Comparison of ENCODE assay signal across 8 cellular contexts in the genomic region with DNA sequence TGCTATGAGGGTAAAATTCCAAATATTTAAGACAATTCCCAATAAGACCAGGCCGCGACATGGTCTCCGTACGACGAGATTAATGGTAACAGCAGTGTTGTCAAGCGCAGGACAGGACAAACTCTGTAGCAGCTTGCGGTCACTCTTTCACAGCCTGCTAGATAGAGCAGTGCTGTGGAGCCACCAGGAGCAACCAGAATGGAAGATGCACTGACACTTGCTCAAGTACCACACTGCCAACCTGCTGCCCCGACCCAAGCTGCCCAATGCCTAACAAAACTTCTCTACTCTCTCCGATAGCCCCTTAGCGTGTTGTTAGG. TPM values are rescaled to one million over a fixed set of nuclear protein-coding genes. Genes with fewer than 3 reads are reported as not detected.
DNase-seq lines count a peak whose midpoint lies in the region; ATAC-seq and TF ChIP-seq lines count a peak whose summit lies in the region.

No MANE protein-coding gene starts in this region.

- H3K27me3 Mint-ChIP-seq in activated B cell treated with CpG ODN at 0.5 μM for 24 hours: no peaks in the 10 kb centered on the region
- no peaks in the 10 kb centered on the region for H3K27me3 Mint-ChIP-seq in activated CD4-positive, alpha-beta memory T cell treated with anti-CD3 and anti-CD28 coated beads for 36 hours

- H3K4me3 ChIP-seq in BJ (ENCODE audit: low read depth, low read length): peak overlapping the region; percentile 66
- H3K4me3 ChIP-seq in left lung: peak overlapping the region; percentile 48 to 61
- peak overlapping the region; percentile 38 to 82 for H3K4me3 ChIP-seq in aorta (ENCODE audit: low read length in 2 of 2)

- H3K4me1 Mint-ChIP-seq in activated B cell treated with CpG ODN at 0.5 μM for 24 hours: peaks cover 4% of the 10 kb centered on the region
- H3K4me1 Mint-ChIP-seq in activated CD4-positive, alpha-beta memory T cell treated with anti-CD3 and anti-CD28 coated beads for 36 hours (ENCODE audit: low read depth): peaks cover 24% of the 10 kb centered on the region

- H3K27ac ChIP-seq in left lung: peak overlapping the region; percentile 97 to 99
- H3K27ac ChIP-seq in aorta (ENCODE audit: low read depth in 1 of 2, low read length in 2 of 2): peak overlapping the region in 1 of 2 donors; percentile 98

- no peak overlapping the region for H3K4me3 Mint-ChIP-seq in activated B cell treated with CpG ODN at 0.5 μM for 24 hours
- no peak overlapping the region for H3K4me3 Mint-ChIP-seq in activated CD4-positive, alpha-beta memory T cell treated with anti-CD3 and anti-CD28 coated beads for 36 hours

- H3K27me3 ChIP-seq in BJ (ENCODE audit: control insufficient read depth, insufficient read depth, low read length): no peaks in the 10 kb centered on the region
- no peaks in the 10 kb centered on the region for H3K27me3 ChIP-seq in left lung
- H3K27me3 ChIP-seq in aorta (ENCODE audit: control insufficient read depth in 1 of 2, insufficient read depth in 2 of 2, low read length in 1 of 2): no peaks in the 10 kb centered on the region

- H3K9me3 Mint-ChIP-seq in activated B cell treated with CpG ODN at 0.5 μM for 24 hours: no peaks in the 10 kb centered on the region
- no peaks in the 10 kb centered on the region for H3K9me3 Mint-ChIP-seq in activated CD4-positive, alpha-beta memory T cell treated with anti-CD3 and anti-CD28 coated beads for 36 hours

- intact Hi-C loops in activated B cell treated with CpG ODN at 0.5 μM for 24 hours (cut with micrococcal nuclease) (loop anchor here (1.0 to 10.0 kb wide), 4 partner anchors 187 to 1773 kb away; partner anchors contain the start of genes GDAP2, MAN1A2, SEC22B and WDR3), left lung (cut with DNase I) (no loop called here), aorta (cut with DNase I) (loop anchor here in 1 of 2 donors (10.0 kb wide), 1 partner anchor 55 kb away; no protein-coding TSS in a partner anchor)
- intact Hi-C loops in activated CD4-positive, alpha-beta memory T cell treated with anti-CD3 and anti-CD28 coated beads for 36 hours (cut with micrococcal nuclease): loop anchor here (1.0 to 5.0 kb wide), 2 partner anchors 207 to 1211 kb away; partner anchors contain the start of genes GDAP2 and WDR3

- DNase-seq in BJ (ENCODE audit: low read depth): no peak
- no peak for DNase-seq in activated B cell treated with CpG ODN at 0.5 μM for 24 hours
- peak in 1 of 2 donors; percentile 41 for DNase-seq in left lung
- DNase-seq in aorta: no peak
- no peak for DNase-seq in activated CD4-positive, alpha-beta memory T cell treated with anti-CD3 and anti-CD28 coated beads for 36 hours
- DNase-seq in germinal center (ENCODE audit: low spot score): no peak

- TF ChIP-seq CTCF in BJ (IDR thresholded peaks at IDR 0.05; ENCODE audit: insufficient read depth, low read depth, low read length) (no peak), activated B cell treated with CpG ODN at 0.5 μM for 24 hours (IDR thresholded peaks at IDR 0.05) (no peak), left lung (IDR thresholded peaks at IDR 0.05) (no peak)

- WGBS in aorta, 2 donors: 5 to 8% methylated on average over 10 of the region's 10 CpGs

- no peak overlapping the region for H3K27ac Mint-ChIP-seq in activated B cell treated with CpG ODN at 0.5 μM for 24 hours
- no peak overlapping the region for H3K27ac Mint-ChIP-seq in activated CD4-positive, alpha-beta memory T cell treated with anti-CD3 and anti-CD28 coated beads for 36 hours

- H3K4me1 ChIP-seq in left lung (peaks cover 13 to 19% of the 10 kb centered on the region in 2 donors), aorta (ENCODE audit: control insufficient read depth in 1 of 2, insufficient read depth in 2 of 2, low read length in 2 of 2) (peaks cover 0 to 2% of the 10 kb centered on the region in 2 donors)

- ATAC-seq in GM19324 (IDR thresholded peaks at IDR 0.05; ENCODE audit: low FRiP score, unreplicated experiment): peak; percentile 26
- peak; percentile 29 for ATAC-seq in HG03280 (IDR thresholded peaks at IDR 0.05; ENCODE audit: unreplicated experiment)
- peak; percentile 21 for ATAC-seq in activated B cell treated with CpG ODN at 0.5 μM for 24 hours (ENCODE audit: low read depth)
- peak; percentile 33 for ATAC-seq in left lung
- peak; percentile 8 for ATAC-seq in aorta (ENCODE audit: low FRiP score)

- H3K36me3 ChIP-seq in BJ (ENCODE audit: control insufficient read depth, insufficient read depth, low read length): no peaks in the 10 kb centered on the region
- H3K36me3 ChIP-seq in left lung: no peaks in the 10 kb centered on the region
- no peaks in the 10 kb centered on the region for H3K36me3 ChIP-seq in aorta (ENCODE audit: control insufficient read depth in 1 of 2, insufficient read depth in 2 of 2, low read length in 1 of 2)

- peaks cover 10% of the 10 kb centered on the region for H3K36me3 Mint-ChIP-seq in activated B cell treated with CpG ODN at 0.5 μM for 24 hours (ENCODE audit: low read depth)
- peaks cover 10% of the 10 kb centered on the region for H3K36me3 Mint-ChIP-seq in activated CD4-positive, alpha-beta memory T cell treated with anti-CD3 and anti-CD28 coated beads for 36 hours

- POLR2A ChIA-PET in BJ (lab: Charles Lee) (no interaction called here), activated B cell treated with CpG ODN at 0.5 μM for 24 hours (lab: Charles Lee) (interaction anchor here (1.0 to 1.7 kb wide), 4 partner anchors 12 to 1773 kb away, joined by 3 to 4 read pairs (median 4); partner anchors contain the start of genes MAN1A2 and SEC22B)
- POLR2A ChIA-PET in activated CD4-positive, alpha-beta memory T cell treated with anti-CD3 and anti-CD28 coated beads for 36 hours (lab: Charles Lee): interaction anchor here (1.4 to 1.5 kb wide), 2 partner anchors 132 to 572 kb away, joined by 3 to 5 read pairs; partner anchors contain the start of gene PHGDH

- H3K9me3 ChIP-seq in left lung: no peaks in the 10 kb centered on the region
- H3K9me3 ChIP-seq in aorta (ENCODE audit: control insufficient read depth, low read length): no peaks in the 10 kb centered on the region

- CTCF ChIA-PET in BJ (lab: Yijun Ruan, JAX) (interaction anchor here (1.3 kb wide), 1 partner anchor 135 kb away, joined by 4 read pairs; no protein-coding TSS in a partner anchor), activated B cell treated with CpG ODN at 0.5 μM for 24 hours (lab: Charles Lee) (no interaction called here)
- CTCF ChIA-PET in activated CD4-positive, alpha-beta memory T cell treated with anti-CD3 and anti-CD28 coated beads for 36 hours (lab: Charles Lee): interaction anchor here (1.1 kb wide), 1 partner anchor 136 kb away, joined by 3 read pairs; no protein-coding TSS in a partner anchor

RNA-seq across cellular contexts. Expression of gene WARS2, which starts 0.6 kb away (rescaled TPM):
- polyA plus RNA-seq in BJ (2011; rRNA removed) (10.4 and 17.7 TPM in 2 replicates), aorta (1 to 10 TPM; 6.6 to 7.0 TPM)
- polyA minus RNA-seq in BJ (2011; rRNA and poly(A)+ RNA removed): 14.7 and 16.8 TPM in 2 replicates
- total RNA-seq in activated B cell treated with CpG ODN at 0.5 μM for 24 hours (15.1 and 15.2 TPM in 2 replicates), left lung (10 to 100 TPM; 12.7 to 14.0 TPM), aorta (10 to 100 TPM; 10.4 to 11.5 TPM)
- total RNA-seq in activated CD4-positive, alpha-beta memory T cell treated with anti-CD3 and anti-CD28 coated beads for 36 hours: 10 to 100 TPM; 16.7 to 18.2 TPM

Comparison
In these comparisons a context has a peak if more than half of its experiments do, and no peak if none do; other contexts are left out.
1. intact Hi-C loops: an anchor here in activated B cell treated with CpG ODN at 0.5 μM for 24 hours (1.0 to 10.0 kb wide) and activated CD4-positive, alpha-beta memory T cell treated with anti-CD3 and anti-CD28 coated beads for 36 hours (1.0 to 5.0 kb wide); none called in left lung.